In genomic region chr12:13195848-13196301, GRCh38 we compare ENCODE assay signal across 9 cellular contexts. TPM values are rescaled to one million over a fixed set of nuclear protein-coding genes. Genes with fewer than 3 reads are reported as not detected.
DNase-seq lines count a peak whose midpoint lies in the region; ATAC-seq and TF ChIP-seq lines count a peak whose summit lies in the region.
"Had no signal": no experiment of that assay in that cellular context is flagged by ENCODE, and none has a peak within 500 bp of the region (broad histone marks: within the 10 kb centered on the region; RNA-seq: fewer than 3 reads in every experiment).

No MANE protein-coding gene starts in this region.

- TF ChIP-seq POLR2A in heart left ventricle (IDR thresholded peaks at IDR 0.05), result no peak

- no peaks in the 10 kb centered on the region for H3K9me3 Mint-ChIP-seq in activated CD8-positive, alpha-beta T cell treated with anti-CD3 and anti-CD28 coated beads, Interleukin-2, amount 10 ng/mL, durations not matched to agents 7 days and 5 days (ENCODE audit: insufficient read depth)

- TF ChIP-seq CTCF in heart left ventricle (IDR thresholded peaks at IDR 0.05), result no peak

- H3K27ac Mint-ChIP-seq in activated CD8-positive, alpha-beta T cell treated with anti-CD3 and anti-CD28 coated beads, Interleukin-2, amount 10 ng/mL, durations not matched to agents 7 days and 5 days, result peak overlapping the region; percentile 80

- H3K4me1 Mint-ChIP-seq in activated CD8-positive, alpha-beta T cell treated with anti-CD3 and anti-CD28 coated beads, Interleukin-2, amount 10 ng/mL, durations not matched to agents 7 days and 5 days (ENCODE audit: low read depth), result peaks cover 41% of the 10 kb centered on the region

- 24 to 48% (median 30%) methylated on average over 2 of the region's 2 CpGs for WGBS in heart left ventricle, 4 donors

- CTCF ChIA-PET in activated CD8-positive, alpha-beta T cell treated with anti-CD3 and anti-CD28 coated beads, Interleukin-2, amount 10 ng/mL, durations not matched to agents 7 days and 5 days (lab: Charles Lee), result interaction anchor here (0.8 to 3.8 kb wide), 9 partner anchors 13 to 279 kb away, joined by 3 to 33 read pairs (median 3); no protein-coding TSS in a partner anchor
- CTCF ChIA-PET in HEK293T (lab: Yijun Ruan, JAX), result interaction anchor here (0.6 to 1.1 kb wide), 2 partner anchors 12 to 61 kb away, joined by 3 read pairs; no protein-coding TSS in a partner anchor

- peaks cover 0 to 5% (median 0%) of the 10 kb centered on the region in 9 donors for H3K36me3 ChIP-seq in heart left ventricle

- peak; percentile 47 for DNase-seq in GM04503 (ENCODE audit: low read depth)
- DNase-seq in activated CD8-positive, alpha-beta T cell treated with anti-CD3 and anti-CD28 coated beads, Interleukin-2, amount 10 ng/mL, durations not matched to agents 7 days and 5 days, result no peak
- DNase-seq in heart left ventricle, result peak in 2 of 5 donors; percentile 29 to 35
- DNase-seq in HEK293T (ENCODE audit: extremely low spot score), result no peak
- DNase-seq: NCI-H526 treated with DMSO at 0.1 percent for 48 hours had no signal

- peak overlapping the region; percentile 60 for H3K4me3 Mint-ChIP-seq in activated CD8-positive, alpha-beta T cell treated with anti-CD3 and anti-CD28 coated beads, Interleukin-2, amount 10 ng/mL, durations not matched to agents 7 days and 5 days

- intact Hi-C loops in heart left ventricle (cut with DNase I), result loop anchor here in 9 of 10 donors (2.0 to 5.0 kb wide), 8 partner anchors 17 to 195 kb away; partner anchors contain the start of gene HEBP1 (in 1 of the 9)

- peak overlapping the region in 8 of 12 donors; percentile 60 to 85 (median 68) for H3K4me3 ChIP-seq in heart left ventricle
- peak overlapping the region in 1 of 7 experiments; percentile 41 for H3K4me3 ChIP-seq in skin epidermis

- peak; percentile 29 for ATAC-seq in activated CD8-positive, alpha-beta T cell treated with anti-CD3 and anti-CD28 coated beads, Interleukin-2, amount 10 ng/mL, durations not matched to agents 7 days and 5 days
- ATAC-seq in heart left ventricle (peak; percentile 10 to 17 (median 15)), GM19023 (IDR thresholded peaks at IDR 0.05; ENCODE audit: unreplicated experiment) (no peak), HG03196 (IDR thresholded peaks at IDR 0.05; ENCODE audit: unreplicated experiment) (no peak), HG03520 (IDR thresholded peaks at IDR 0.05; ENCODE audit: unreplicated experiment) (no peak)

- H3K36me3 Mint-ChIP-seq in activated CD8-positive, alpha-beta T cell treated with anti-CD3 and anti-CD28 coated beads, Interleukin-2, amount 10 ng/mL, durations not matched to agents 7 days and 5 days (ENCODE audit: low read depth), result no peaks in the 10 kb centered on the region

- no peaks in the 10 kb centered on the region for H3K27me3 ChIP-seq in heart left ventricle

- H3K27ac ChIP-seq in heart left ventricle, result peak overlapping the region; percentile 81 to 99 (median 90)
- H3K27ac ChIP-seq in skin epidermis, result peak overlapping the region in 20 of 21 experiments; percentile 20 to 98 (median 85)

- H3K9me3 ChIP-seq in heart left ventricle, result no peaks in the 10 kb centered on the region

- peaks cover 38% of the 10 kb centered on the region for H3K27me3 Mint-ChIP-seq in activated CD8-positive, alpha-beta T cell treated with anti-CD3 and anti-CD28 coated beads, Interleukin-2, amount 10 ng/mL, durations not matched to agents 7 days and 5 days (ENCODE audit: low read depth)

- peaks cover 0 to 62% (median 27%) of the 10 kb centered on the region in 12 donors for H3K4me1 ChIP-seq in heart left ventricle

- POLR2A ChIA-PET in activated CD8-positive, alpha-beta T cell treated with anti-CD3 and anti-CD28 coated beads, Interleukin-2, amount 10 ng/mL, durations not matched to agents 7 days and 5 days (lab: Charles Lee), result interaction anchor here (0.6 to 1.5 kb wide), 3 partner anchors 62 to 102 kb away, joined by 3 to 7 read pairs (median 4); no protein-coding TSS in a partner anchor
- POLR2A ChIA-PET in HEK293T (lab: Yijun Ruan, JAX), result interaction anchor here (0.7 to 1.4 kb wide), 2 partner anchors 94 to 152 kb away, joined by 3 read pairs; partner anchors contain the start of gene FAM234B

TF ChIP-seq in HEK293T, 16 proteins besides CTCF, POLR2A, EP300 and RAD21:
- TF ChIP-seq ELF4 (IDR thresholded peaks at IDR 0.05), result no peak
- no peak for TF ChIP-seq BHLHE40 (IDR thresholded peaks at IDR 0.05; ENCODE audit: borderline replicate concordance)
- no peak for TF ChIP-seq FOXM1 (IDR thresholded peaks at IDR 0.05; ENCODE audit: borderline replicate concordance)
- TF ChIP-seq HDGF (IDR thresholded peaks at IDR 0.05; ENCODE audit: borderline replicate concordance), result no peak
- no peak for TF ChIP-seq TARDBP (IDR thresholded peaks at IDR 0.05)
- TF ChIP-seq PKNOX1 (IDR thresholded peaks at IDR 0.05), result no peak
- no peak for TF ChIP-seq LEF1 (IDR thresholded peaks at IDR 0.05; ENCODE audit: borderline replicate concordance)
- no peak for TF ChIP-seq FOXA1 (IDR thresholded peaks at IDR 0.05)
- TF ChIP-seq FOXK2 (IDR thresholded peaks at IDR 0.05), result no peak
- no peak for TF ChIP-seq SUZ12 (IDR thresholded peaks at IDR 0.05)
- TF ChIP-seq CTBP1 (IDR thresholded peaks at IDR 0.05; ENCODE audit: borderline replicate concordance), result no peak
- no peak for TF ChIP-seq NFRKB (IDR thresholded peaks at IDR 0.05)
- no peak for TF ChIP-seq SP1 (IDR thresholded peaks at IDR 0.05)
- no peak for TF ChIP-seq ARNT (IDR thresholded peaks at IDR 0.05)
- no peak for TF ChIP-seq L3MBTL2 (conservative IDR thresholded peaks at IDR 0.05)
- no peak for TF ChIP-seq ZNF384 (IDR thresholded peaks at IDR 0.05)

RNA-seq across cellular contexts. Expression of gene EMP1, which starts 0.7 kb away (rescaled TPM):
- total RNA-seq in activated CD8-positive, alpha-beta T cell treated with anti-CD3 and anti-CD28 coated beads, Interleukin-2, amount 10 ng/mL, durations not matched to agents 7 days and 5 days, result 1 to 10 TPM; 4.4 to 7.6 TPM
- 100 to 1,000 TPM in 6 of 9 donors, 10 to 100 TPM in 3; 67.9 to 281 (median 175) TPM for total RNA-seq in heart left ventricle
- 10 to 100 TPM; 16.4 to 83.0 TPM for polyA plus RNA-seq in heart left ventricle

Comparison
In these comparisons a context has a peak if more than half of its experiments do, and no peak if none do; other contexts are left out.
1. ATAC-seq: peak in activated CD8-positive, alpha-beta T cell treated with anti-CD3 and anti-CD28 coated beads, Interleukin-2, amount 10 ng/mL, durations not matched to agents 7 days and 5 days (single experiment) and heart left ventricle (4 of 4); none in GM19023 (single experiment), HG03196 (single experiment) and HG03520 (single experiment).
2. RNA of gene EMP1, which starts 0.7 kb away (total RNA-seq): 67.9 to 281 TPM in heart left ventricle; 4.4 to 7.6 TPM in activated CD8-positive, alpha-beta T cell treated with anti-CD3 and anti-CD28 coated beads, Interleukin-2, amount 10 ng/mL, durations not matched to agents 7 days and 5 days; every median in the first group is over 4 times any median in the second.